1 cellular context compared by ENCODE assay signal in genomic region chr2:208280234-208280633, GRCh38.
TF ChIP-seq lines count a peak whose summit lies in the region.

No MANE protein-coding gene starts in this region.

TF ChIP-seq in GM12878, 131 proteins besides CTCF, POLR2A, EP300 and RAD21:
- TF ChIP-seq HCFC1 (IDR thresholded peaks at IDR 0.05; ENCODE audit: low read length) (no peak), ZNF384 (IDR thresholded peaks at IDR 0.05; ENCODE audit: borderline replicate concordance, low read depth, low read length) (no peak), NFIC (IDR thresholded peaks at IDR 0.05; ENCODE audit: low read depth, low read length) (no peak), RAD51 (IDR thresholded peaks at IDR 0.05) (no peak), ESRRA (IDR thresholded peaks at IDR 0.05; ENCODE audit: low read length) (no peak), HDAC2 (IDR thresholded peaks at IDR 0.05) (no peak), ZNF592 (IDR thresholded peaks at IDR 0.05) (no peak), HDAC6 (IDR thresholded peaks at IDR 0.05; ENCODE audit: unreplicated experiment) (no peak)
